9 cellular contexts compared by ENCODE assay signal in genomic region chr19:8592231-8593009, GRCh38. TPM values are rescaled to one million over a fixed set of nuclear protein-coding genes. Genes with fewer than 3 reads are reported as not detected.
DNase-seq lines count a peak whose midpoint lies in the region; ATAC-seq and TF ChIP-seq lines count a peak whose summit lies in the region.
"Had no signal": no experiment of that assay in that cellular context is flagged by ENCODE, and none has a peak within 500 bp of the region (broad histone marks: within the 10 kb centered on the region; RNA-seq: fewer than 3 reads in every experiment).

No MANE protein-coding gene starts in this region.

- H3K4me1 ChIP-seq in GM23248 (ENCODE audit: insufficient read depth) = no peaks in the 10 kb centered on the region
- peaks cover 8% of the 10 kb centered on the region for H3K4me1 ChIP-seq in parathyroid adenoma
- peaks cover 27% of the 10 kb centered on the region for H3K4me1 ChIP-seq in suprapubic skin

- ATAC-seq in left cardiac atrium = peak; percentile 88 to 90
- ATAC-seq in HG02678 (IDR thresholded peaks at IDR 0.05; ENCODE audit: unreplicated experiment) = no peak

- H3K4me3 ChIP-seq in GM23248 = peak overlapping the region; percentile 65
- peak overlapping the region; percentile 41 for H3K4me3 ChIP-seq in parathyroid adenoma (ENCODE audit: low read depth, low read length)
- H3K4me3 ChIP-seq in suprapubic skin = peak overlapping the region; percentile 35

- TF ChIP-seq POLR2A in suprapubic skin (IDR thresholded peaks at IDR 0.05) = no peak

- DNase-seq in GM23248 = peak; percentile 100
- peak; percentile 96 for DNase-seq in T follicular helper cell (ENCODE audit: low read depth)
- DNase-seq in activated naive CD8-positive, alpha-beta T cell treated with anti-CD3 and anti-CD28 coated beads, Interleukin-2, amount 50 U/mL, for 16 hours (ENCODE audit: low read depth, low spot score) = peak; percentile 91
- DNase-seq in left cardiac atrium = peak; percentile 98
- DNase-seq in suprapubic skin (ENCODE audit: low spot score in 2 of 2) = peak; percentile 98 to 99
- DNase-seq in ACHN = no peak

- TF ChIP-seq CTCF in parathyroid adenoma (IDR thresholded peaks at IDR 0.05) = no peak
- TF ChIP-seq CTCF in suprapubic skin (IDR thresholded peaks at IDR 0.05) = no peak

- H3K27ac ChIP-seq in GM23248 (no peak overlapping the region), parathyroid adenoma (no peak overlapping the region), suprapubic skin (no peak overlapping the region)

- H3K79me2 ChIP-seq in GM23248 (ENCODE audit: insufficient read depth) (no peaks in the 10 kb centered on the region), parathyroid adenoma (no peaks in the 10 kb centered on the region)

- H4K20me1 ChIP-seq in GM23248 (ENCODE audit: insufficient read depth) = no peaks in the 10 kb centered on the region

- no peak for TF ChIP-seq EP300 in suprapubic skin (IDR thresholded peaks at IDR 0.05)

- no peaks in the 10 kb centered on the region for H3K27me3 ChIP-seq in GM23248 (replicated peaks; ENCODE audit: insufficient read depth)
- H3K27me3 ChIP-seq in parathyroid adenoma (ENCODE audit: control insufficient read depth, insufficient read depth, low read length) = no peaks in the 10 kb centered on the region
- no peaks in the 10 kb centered on the region for H3K27me3 ChIP-seq in suprapubic skin

- in situ Hi-C loops in GM23248 (cut with MboI) = no loop called here
- in situ Hi-C loops in ACHN (cut with HindIII; ENCODE audit: low pct_ligation_motif_present, low pct_unique_long_range_greater_than_20kb, low sequenced_read_pairs) = no loop called here

- WGBS in GM23248 (ENCODE audit: low coverage in 1 of 2, low lambda C conversion rate in 2 of 2, missing lambda C conversion rate in 2 of 2), 2 experiments = 3 to 4% methylated on average over 29 to 55 of the region's 55 CpGs
- WGBS in suprapubic skin = 1% methylated on average over 34 of the region's 55 CpGs

- peak overlapping the region; percentile 72 for H2AFZ ChIP-seq in GM23248
- peak overlapping the region; percentile 72 for H2AFZ ChIP-seq in parathyroid adenoma

- no peaks in the 10 kb centered on the region for H3K9me2 ChIP-seq in GM23248 (ENCODE audit: insufficient read depth)

- H3K36me3 ChIP-seq in GM23248 (ENCODE audit: low read depth) (no peaks in the 10 kb centered on the region), parathyroid adenoma (ENCODE audit: control insufficient read depth, insufficient read depth, low read length) (no peaks in the 10 kb centered on the region), suprapubic skin (peaks cover 14% of the 10 kb centered on the region)

- H3K9me3 ChIP-seq in GM23248 (ENCODE audit: low read depth) (no peaks in the 10 kb centered on the region), parathyroid adenoma (ENCODE audit: control insufficient read depth, low read length) (no peaks in the 10 kb centered on the region), suprapubic skin (no peaks in the 10 kb centered on the region)

- intact Hi-C loops in left cardiac atrium (cut with DNase I) = no loop called here

- peaks cover 4% of the 10 kb centered on the region; the same call in 1 of the 2 replicates for H3F3A ChIP-seq in GM23248 (ENCODE audit: insufficient read depth)

- H3K9ac ChIP-seq in GM23248 (peak overlapping the region; percentile 46), parathyroid adenoma (no peak overlapping the region)

- H3K4me2 ChIP-seq in GM23248 (ENCODE audit: unreplicated experiment) (peak overlapping the region; percentile 89), parathyroid adenoma (ENCODE audit: low read length) (peak overlapping the region; percentile 79)

RNA-seq across cellular contexts. Expression of gene MYO1F, which starts 15.2 kb away (rescaled TPM):
- total RNA-seq in GM23248 (2014; rRNA removed; shearing (Covaris generic)) = 0.54 and 9.0 TPM in 2 replicates
- 1.1 and 1.6 TPM in 2 replicates for polyA plus RNA-seq in GM23248 (2016; fragmentation: Nextera tagmentation; extraction: Ambion mirVana)
- total RNA-seq in left cardiac atrium (10 to 100 TPM; 13.2 to 19.5 TPM), suprapubic skin (10 to 100 TPM in 1 of 4 donors, 1 to 10 TPM in 3; 3.2 to 14.6 (median 3.3) TPM)

RNA-seq across cellular contexts. Expression of gene ADAMTS10, which starts 18.1 kb away (rescaled TPM):
- total RNA-seq in GM23248 (2014; rRNA removed; shearing (Covaris generic)) = 12.2 and 12.9 TPM in 2 replicates
- polyA plus RNA-seq in GM23248 (2016; fragmentation: Nextera tagmentation; extraction: Ambion mirVana) = 3.5 and 4.3 TPM in 2 replicates
- total RNA-seq in left cardiac atrium (10 to 100 TPM; 10.8 to 12.4 TPM), suprapubic skin (10 to 100 TPM in 1 of 4 donors, 1 to 10 TPM in 3; 1.8 to 39.6 (median 6.2) TPM)

RNA-seq across cellular contexts. Expression of gene NFILZ, which starts 38.0 kb away (rescaled TPM):
- not detected in 2 replicates for total RNA-seq in GM23248 (2014; rRNA removed; shearing (Covaris generic))
- polyA plus RNA-seq in GM23248 (2016; fragmentation: Nextera tagmentation; extraction: Ambion mirVana) = not detected in 2 replicates
- total RNA-seq in left cardiac atrium = not detected
- total RNA-seq in suprapubic skin = not detected
- total RNA-seq: T-helper 2 cell treated with Interferon-gamma antibody and Interleukin-4, amounts not matched to agents 100 ng/mL and 5 ng/mL, for 36 hours had no signal
